In the genomic region with DNA sequence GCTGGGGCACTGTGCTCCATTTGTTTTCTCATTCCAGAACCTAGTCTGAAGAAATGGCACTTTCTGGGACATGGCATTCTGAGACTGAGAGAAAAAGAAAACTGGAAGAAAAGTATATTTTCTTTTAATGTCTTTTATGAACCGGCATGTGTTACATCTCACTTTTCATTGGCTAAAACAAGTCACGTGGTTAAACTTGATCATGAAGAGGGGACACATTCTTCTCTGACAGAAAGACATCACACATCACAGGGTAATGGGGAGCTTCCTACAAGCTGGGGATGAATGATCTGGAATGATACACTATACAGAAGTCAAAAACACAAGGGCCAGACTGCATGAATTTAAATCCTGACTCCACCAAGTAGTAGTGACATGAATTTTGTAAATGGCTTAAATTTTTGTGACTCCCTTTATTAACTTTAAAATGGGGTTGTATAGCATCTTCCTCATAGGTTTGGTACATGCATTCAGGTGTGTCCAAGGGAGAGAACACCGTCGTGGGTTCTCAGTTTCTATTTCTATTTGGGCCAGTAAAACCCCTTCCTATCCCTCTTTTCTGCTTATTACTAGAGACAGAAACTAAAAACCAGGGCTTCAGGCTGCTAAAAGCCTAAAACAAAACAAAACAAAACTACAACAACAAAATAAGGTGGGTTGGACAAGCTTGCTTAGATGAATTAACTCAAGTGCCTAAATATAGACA, we compare ENCODE assay signal across 23 cellular contexts.
DNase-seq lines count a peak whose midpoint lies in the region; ATAC-seq, FAIRE-seq and TF ChIP-seq lines count a peak whose summit lies in the region.
"Had no signal": no experiment of that assay in that cellular context is flagged by ENCODE, and none has a peak within 500 bp of the region (broad histone marks: within the 10 kb centered on the region; RNA-seq: fewer than 3 reads in every experiment).

No MANE protein-coding gene starts in this region.

- ATAC-seq in GM23338 (no peak), K562 (no peak), GM19397 (IDR thresholded peaks at IDR 0.05; ENCODE audit: unreplicated experiment) (no peak), aorta (ENCODE audit: low FRiP score) (no peak)
- ATAC-seq: A549 had no signal

- no peaks in the 10 kb centered on the region for H3K9me3 Mint-ChIP-seq in GM23338
- H3K9me3 Mint-ChIP-seq: H9, HFFc6 had no signal

- no peaks in the 10 kb centered on the region for H3K9me1 ChIP-seq in K562 (ENCODE audit: control insufficient read depth, insufficient read depth, low read length)

- WGBS in K562 (ENCODE audit: insufficient coverage, low coverage, missing lambda C conversion rate) = 0% methylated on average over 4 of the region's 4 CpGs
- WGBS in aorta, 2 donors = 66 to 78% methylated on average over 4 of the region's 4 CpGs

- H3K9me3 ChIP-seq in OCI-LY3 (ENCODE audit: insufficient read depth, low read length) (no peaks in the 10 kb centered on the region), K562 (replicated peaks; ENCODE audit: control insufficient read depth, insufficient read depth, low read depth, low read length) (0 out of 2 replicates have a peak, but pooled peaks cover 2% of the 10 kb centered on the region), WERI-Rb-1 (ENCODE audit: severe bottlenecking) (no peaks in the 10 kb centered on the region), aorta (ENCODE audit: control insufficient read depth, low read length) (no peaks in the 10 kb centered on the region)
- H3K9me3 ChIP-seq: A549; BE2C; BLaER1 treated with 17β-estradiol and CSF1 and Interleukin-3, amounts not matched to agents 10 nM and 100 nM had no signal

- no peaks in the 10 kb centered on the region for H3K27me3 ChIP-seq in GM23338 (ENCODE audit: insufficient read depth)
- H3K27me3 ChIP-seq in OCI-LY3 (ENCODE audit: low read depth, low read length) = no peaks in the 10 kb centered on the region
- H3K27me3 ChIP-seq in K562 (ENCODE audit: control insufficient read depth in 2 of 2, insufficient read depth in 2 of 2, low read length in 2 of 2) = no peaks in the 10 kb centered on the region
- H3K27me3 ChIP-seq in WERI-Rb-1 (ENCODE audit: insufficient read depth, low read depth, severe bottlenecking) = no peaks in the 10 kb centered on the region
- H3K27me3 ChIP-seq in aorta (ENCODE audit: control insufficient read depth in 1 of 2, insufficient read depth in 2 of 2, low read length in 1 of 2) = no peaks in the 10 kb centered on the region
- H3K27me3 ChIP-seq: BE2C; BLaER1 treated with 17β-estradiol and CSF1 and Interleukin-3, amounts not matched to agents 10 nM and 100 nM had no signal

- no peaks in the 10 kb centered on the region for H3K79me2 ChIP-seq in GM23338 (replicated peaks; ENCODE audit: insufficient read depth)
- no peaks in the 10 kb centered on the region for H3K79me2 ChIP-seq in OCI-LY3 (ENCODE audit: low read length)
- no peaks in the 10 kb centered on the region for H3K79me2 ChIP-seq in K562 (ENCODE audit: control insufficient read depth, insufficient read depth, low read length)

- H3K27ac ChIP-seq in GM23338 (ENCODE audit: low read depth) (no peak overlapping the region), OCI-LY3 (ENCODE audit: low read length) (no peak overlapping the region), K562 (ENCODE audit: extremely low read depth, low read depth, low read length) (no peak overlapping the region), WERI-Rb-1 (no peak overlapping the region), aorta (ENCODE audit: low read depth in 1 of 2, low read length in 2 of 2) (no peak overlapping the region)
- H3K27ac ChIP-seq: A549; BLaER1 treated with 17β-estradiol and CSF1 and Interleukin-3, amounts not matched to agents 10 nM and 100 nM; GM23248 had no signal

- TF ChIP-seq EP300 in K562 (IDR thresholded peaks at IDR 0.05; ENCODE audit: low read length) = no peak

- no peak overlapping the region for H3K4me2 ChIP-seq in GM23338
- peak overlapping the region; percentile 23 for H3K4me2 ChIP-seq in OCI-LY3 (ENCODE audit: low read length)
- no peak overlapping the region for H3K4me2 ChIP-seq in K562 (ENCODE audit: insufficient read depth, low read length)
- H3K4me2 ChIP-seq: A549; BLaER1 treated with 17β-estradiol and CSF1 and Interleukin-3, amounts not matched to agents 10 nM and 100 nM had no signal

- no peak for TF ChIP-seq CTCF in GM23338 (conservative IDR thresholded peaks at IDR 0.05; ENCODE audit: low read depth in 2 of 2)
- TF ChIP-seq CTCF in OCI-LY3 (IDR thresholded peaks at IDR 0.05; ENCODE audit: low read depth, low read length) = no peak
- no peak for TF ChIP-seq CTCF in K562 (IDR thresholded peaks at IDR 0.05 in 2 of 3, conservative IDR thresholded peaks at IDR 0.05 in 1 of 3; ENCODE audit: insufficient read depth in 2 of 3, low read depth in 1 of 3, low read length in 3 of 3)
- no peak for TF ChIP-seq CTCF in WERI-Rb-1 (IDR thresholded peaks at IDR 0.05; ENCODE audit: low read depth, low read length)

- H3F3A ChIP-seq in GM23338 (replicated peaks; ENCODE audit: low read depth) = no peaks in the 10 kb centered on the region

- BruUV-seq in K562 (replicated peaks; lab: Mats Ljungman, UMichigan) = no TSS peak

- in situ Hi-C loops in K562 (cut with MboI) = no loop called here

- H3K4me3 Mint-ChIP-seq in GM23338 = no peak overlapping the region
- H3K4me3 Mint-ChIP-seq: CD14-positive monocyte; CD4-positive, alpha-beta T cell; CD8-positive, alpha-beta memory T cell; H9; HFFc6 had no signal

- H3K4me3 ChIP-seq in GM23338 = no peak overlapping the region
- no peak overlapping the region for H3K4me3 ChIP-seq in OCI-LY3 (ENCODE audit: low read length)
- no peak overlapping the region for H3K4me3 ChIP-seq in K562
- H3K4me3 ChIP-seq in WERI-Rb-1 (ENCODE audit: low read depth, low read length) = no peak overlapping the region
- no peak overlapping the region for H3K4me3 ChIP-seq in aorta (ENCODE audit: low read length in 2 of 2)
- H3K4me3 ChIP-seq: A549; BLaER1 treated with 17β-estradiol and CSF1 and Interleukin-3, amounts not matched to agents 10 nM and 100 nM; GM23248 had no signal

- H3K4me1 Mint-ChIP-seq in GM23338 = no peaks in the 10 kb centered on the region
- H3K4me1 Mint-ChIP-seq: CD14-positive monocyte; CD8-positive, alpha-beta memory T cell; H9 had no signal

- FAIRE-seq in HTR-8/SVneo (lab: Jason Lieb, UNC) = peak; percentile 55
- FAIRE-seq in K562 (lab: Jason Lieb, UNC) = no peak
- FAIRE-seq: A549, GM12892 had no signal

- POLR2A ChIA-PET in K562 (lab: Yijun Ruan, JAX) = no interaction called here

- TF ChIP-seq RAD21 in K562 (CRISPR knock-in tag; conservative IDR thresholded peaks at IDR 0.05 in 1 of 2, IDR thresholded peaks at IDR 0.05 in 1 of 2) = no peak

- H3K9me2 ChIP-seq in GM23338 (ENCODE audit: insufficient read depth) = no peaks in the 10 kb centered on the region

- H4K20me1 ChIP-seq in GM23338 (replicated peaks; ENCODE audit: insufficient read depth) = no peaks in the 10 kb centered on the region
- H4K20me1 ChIP-seq in OCI-LY3 (ENCODE audit: insufficient read depth, low read length) = no peaks in the 10 kb centered on the region
- H4K20me1 ChIP-seq in K562 (replicated peaks; ENCODE audit: control insufficient read depth, insufficient read depth, low read length) = no peaks in the 10 kb centered on the region
- H4K20me1 ChIP-seq: BLaER1 treated with 17β-estradiol and CSF1 and Interleukin-3, amounts not matched to agents 10 nM and 100 nM had no signal

- H3K4me1 ChIP-seq in GM23338 (ENCODE audit: insufficient read depth) (no peaks in the 10 kb centered on the region), OCI-LY3 (ENCODE audit: low read length) (peaks cover 11% of the 10 kb centered on the region), K562 (replicated peaks in 1 of 2; ENCODE audit: control insufficient read depth in 2 of 2, insufficient read depth in 2 of 2, low read length in 2 of 2) (no peaks in the 10 kb centered on the region), aorta (ENCODE audit: control insufficient read depth in 1 of 2, insufficient read depth in 2 of 2, low read length in 2 of 2) (no peaks in the 10 kb centered on the region)
- H3K4me1 ChIP-seq: A549; BE2C; BLaER1 treated with 17β-estradiol and CSF1 and Interleukin-3, amounts not matched to agents 10 nM and 100 nM had no signal

- H2AFZ ChIP-seq in GM23338 (peak overlapping the region; percentile 9; the same call in 1 of the 2 replicates), OCI-LY3 (ENCODE audit: low read depth, low read length) (no peak overlapping the region), K562 (ENCODE audit: low read depth, low read length) (no peak overlapping the region)
- H2AFZ ChIP-seq: GM23248 had no signal

- CTCF ChIA-PET in K562 (lab: Yijun Ruan, JAX; ENCODE audit: low intra/inter-chr PET ratio) = no interaction called here

- intact Hi-C loops in K562 (cut with micrococcal nuclease) (no loop called here), aorta (cut with DNase I) (no loop called here)

- no peak overlapping the region for H3K9ac ChIP-seq in OCI-LY3 (ENCODE audit: low read length)
- no peak overlapping the region for H3K9ac ChIP-seq in K562 (ENCODE audit: insufficient read depth in 1 of 2, low read depth in 2 of 2, low read length in 2 of 2)
- H3K9ac ChIP-seq: BLaER1 treated with 17β-estradiol and CSF1 and Interleukin-3, amounts not matched to agents 10 nM and 100 nM; GM23248 had no signal

- DNase-seq in GM23338 (ENCODE audit: low spot score) (no peak), HTR-8/SVneo (ENCODE audit: insufficient read length, low spot score) (no peak), K562 (ENCODE audit: extremely low read depth in 1 of 4, low spot score in 3 of 4) (no peak), WERI-Rb-1 (no peak), aorta (no peak)
- DNase-seq: 8988T; ACHN; AML-193; BE2C; CD4-positive, alpha-beta T cell; CD8-positive, alpha-beta memory T cell; DMS53; DMS79 treated with DMSO at 0.1 percent for 48 hours; GF-D8; GM23248; H9; HFFc6 had no signal

- H3K27me3 Mint-ChIP-seq in GM23338 (ENCODE audit: insufficient read depth, low read depth, poor library complexity) = no peaks in the 10 kb centered on the region
- H3K27me3 Mint-ChIP-seq: CD4-positive, alpha-beta T cell; CD8-positive, alpha-beta memory T cell had no signal

- no peak overlapping the region for H3K27ac Mint-ChIP-seq in GM23338
- H3K27ac Mint-ChIP-seq: CD14-positive monocyte; CD4-positive, alpha-beta T cell; CD8-positive, alpha-beta memory T cell; H9; HFFc6 had no signal

- H3K36me3 ChIP-seq in GM23338 (ENCODE audit: insufficient read depth) = no peaks in the 10 kb centered on the region
- H3K36me3 ChIP-seq in OCI-LY3 (replicated peaks; ENCODE audit: low read depth, low read length) = no peaks in the 10 kb centered on the region
- no peaks in the 10 kb centered on the region for H3K36me3 ChIP-seq in K562 (ENCODE audit: control insufficient read depth, insufficient read depth, low read length)
- no peaks in the 10 kb centered on the region for H3K36me3 ChIP-seq in WERI-Rb-1
- H3K36me3 ChIP-seq in aorta (ENCODE audit: control insufficient read depth in 1 of 2, insufficient read depth in 2 of 2, low read length in 1 of 2) = no peaks in the 10 kb centered on the region
- H3K36me3 ChIP-seq: BE2C; BLaER1 treated with 17β-estradiol and CSF1 and Interleukin-3, amounts not matched to agents 10 nM and 100 nM had no signal

- H3K36me3 Mint-ChIP-seq in GM23338 (ENCODE audit: low read depth) = no peaks in the 10 kb centered on the region
- H3K36me3 Mint-ChIP-seq: CD14-positive monocyte; CD8-positive, alpha-beta memory T cell had no signal

- no peak for TF ChIP-seq POLR2A in K562 (conservative IDR thresholded peaks at IDR 0.05)

TF ChIP-seq in GM23338, 12 proteins besides CTCF, POLR2A, EP300 and RAD21 (continues in another document):
- no peak for TF ChIP-seq ZNF331 (CRISPR knock-in tag; IDR thresholded peaks at IDR 0.05; ENCODE audit: low read depth)
